In genomic region chr1:229487181-229487580, GRCh38 we compare ENCODE assay signal across 30 cellular contexts. TPM values are rescaled to one million over a fixed set of nuclear protein-coding genes. Genes with fewer than 3 reads are reported as not detected.
"Had no signal": no experiment of that assay in that cellular context is flagged by ENCODE, and none has a peak within 500 bp of the region (broad histone marks: within the 10 kb centered on the region; RNA-seq: fewer than 3 reads in every experiment).

No MANE protein-coding gene starts in this region.

- H3K4me1 ChIP-seq: esophagus squamous epithelium, left lung, prostate gland, right atrium auricular region, suprapubic skin, transverse colon, upper lobe of right lung, vagina had no signal

- H3K4me3 Mint-ChIP-seq: effector memory CD8-positive, alpha-beta T cell; mesothelial cell of epicardium; naive thymus-derived CD4-positive, alpha-beta T cell; nephron progenitor cell; stimulated activated naive CD8-positive, alpha-beta T cell treated with anti-CD3 and anti-CD28 coated beads, Interleukin-15, amount 100 ng/mL, for 72 hours had no signal

- H3K4me1 Mint-ChIP-seq: mesothelial cell of epicardium; nephron progenitor cell; stimulated activated naive CD8-positive, alpha-beta T cell treated with anti-CD3 and anti-CD28 coated beads, Interleukin-15, amount 100 ng/mL, for 72 hours had no signal

- H3K27me3 Mint-ChIP-seq: effector memory CD8-positive, alpha-beta T cell; naive thymus-derived CD4-positive, alpha-beta T cell; stimulated activated naive CD8-positive, alpha-beta T cell treated with anti-CD3 and anti-CD28 coated beads, Interleukin-15, amount 100 ng/mL, for 72 hours had no signal

- ATAC-seq: effector memory CD8-positive, alpha-beta T cell; heart right ventricle; left cardiac atrium; left lung; mucosa of descending colon; naive thymus-derived CD4-positive, alpha-beta T cell; sciatic nerve; stimulated activated naive CD8-positive, alpha-beta T cell treated with anti-CD3 and anti-CD28 coated beads, Interleukin-15, amount 100 ng/mL, for 72 hours; upper lobe of right lung had no signal

- H3K27ac Mint-ChIP-seq: effector memory CD8-positive, alpha-beta T cell; mesothelial cell of epicardium; nephron progenitor cell; stimulated activated naive CD8-positive, alpha-beta T cell treated with anti-CD3 and anti-CD28 coated beads, Interleukin-15, amount 100 ng/mL, for 72 hours had no signal

- FAIRE-seq: endometrium had no signal

- H3K27me3 ChIP-seq: esophagus squamous epithelium, heart right ventricle, left lung, right atrium auricular region, suprapubic skin, transverse colon, upper lobe of right lung, vagina had no signal

- DNase-seq: cortex of kidney; effector memory CD8-positive, alpha-beta T cell; erythroblast; esophagus squamous epithelium; foreskin melanocyte; glutamatergic neuron; heart right ventricle; hippocampal formation; left cardiac atrium; left lung; mesenchymal stem cell; mucosa of descending colon; naive thymus-derived CD4-positive, alpha-beta T cell; nephron progenitor cell; nucleus accumbens; stimulated activated CD4-positive, alpha-beta T cell treated with anti-CD3 and anti-CD28 coated beads, Interleukin-2, amount 100 ng/mL, for 24 hours; stimulated activated CD4-positive, alpha-beta T cell treated with anti-CD3 and anti-CD28 coated beads, Interleukin-4, amount 100 ng/mL, for 24 hours; stimulated activated naive CD4-positive, alpha-beta T cell; stimulated activated naive CD8-positive, alpha-beta T cell treated with anti-CD3 and anti-CD28 coated beads, Interleukin-15, amount 100 ng/mL, for 72 hours; transverse colon; upper lobe of right lung had no signal

- H3K9me3 Mint-ChIP-seq: effector memory CD8-positive, alpha-beta T cell; naive thymus-derived CD4-positive, alpha-beta T cell; nephron progenitor cell; stimulated activated naive CD8-positive, alpha-beta T cell treated with anti-CD3 and anti-CD28 coated beads, Interleukin-15, amount 100 ng/mL, for 72 hours had no signal

- H3K27ac ChIP-seq: esophagus squamous epithelium, heart right ventricle, left lung, prostate gland, right atrium auricular region, suprapubic skin, transverse colon, upper lobe of right lung, vagina had no signal

- H3K4me3 ChIP-seq: esophagus squamous epithelium, heart right ventricle, left lung, mucosa of descending colon, prostate gland, right atrium auricular region, suprapubic skin, transverse colon, upper lobe of right lung, vagina had no signal

- H3K9me3 ChIP-seq: esophagus squamous epithelium, heart right ventricle, left lung, mucosa of descending colon, prostate gland, right atrium auricular region, suprapubic skin, transverse colon, upper lobe of right lung, vagina had no signal

RNA-seq across cellular contexts. Expression of gene ACTA1, which starts 53.3 kb away (rescaled TPM):
- total RNA-seq: lung microvascular endothelial cell; naive thymus-derived CD4-positive, alpha-beta T cell; osteocyte; upper lobe of right lung; vagina had no signal
- polyA plus RNA-seq: naive thymus-derived CD4-positive, alpha-beta T cell had no signal
